8 cellular contexts compared by ENCODE assay signal in the genomic region with DNA sequence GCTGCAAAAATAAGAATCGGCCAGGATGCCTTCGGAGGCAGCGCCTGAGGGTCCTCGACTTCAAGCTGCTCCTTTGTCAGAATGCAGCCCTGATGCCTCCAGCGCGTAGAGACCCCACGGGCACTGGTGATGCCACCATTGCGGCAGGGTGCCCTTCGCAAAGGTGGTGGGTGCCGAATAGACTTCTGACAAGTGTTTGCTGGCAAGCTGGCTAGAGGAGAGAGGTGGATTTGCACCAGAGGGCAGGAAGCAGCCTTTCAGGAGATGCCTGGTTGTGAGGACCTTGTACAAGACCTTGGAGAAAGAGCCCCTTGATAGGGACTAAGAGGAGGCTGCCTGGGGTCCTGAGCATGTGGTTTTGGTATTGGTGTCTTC.
DNase-seq lines count a peak whose midpoint lies in the region; ATAC-seq and TF ChIP-seq lines count a peak whose summit lies in the region.

No MANE protein-coding gene starts in this region.

- H2AK5ac ChIP-seq in mesenchymal stem cell (ENCODE audit: low read length, severe bottlenecking), result no peak overlapping the region

- no peak overlapping the region for H2BK5ac ChIP-seq in mesenchymal stem cell (ENCODE audit: low read depth, low read length, poor library complexity, severe bottlenecking)

- TF ChIP-seq CTCF in vagina (IDR thresholded peaks at IDR 0.05), result no peak

- H3K27me3 ChIP-seq in right cardiac atrium (ENCODE audit: control insufficient read depth, insufficient read depth), result no peaks in the 10 kb centered on the region
- H3K27me3 ChIP-seq in mesenchymal stem cell (ENCODE audit: control insufficient read depth in 1 of 2, insufficient read depth in 1 of 2, low read length in 2 of 2), result no peaks in the 10 kb centered on the region
- H3K27me3 ChIP-seq in vagina, result no peaks in the 10 kb centered on the region

- H3K4me3 ChIP-seq in right cardiac atrium (ENCODE audit: low read length), result no peak overlapping the region
- no peak overlapping the region for H3K4me3 ChIP-seq in mesenchymal stem cell (ENCODE audit: insufficient read depth in 1 of 2, low read depth in 1 of 2, low read length in 2 of 2)
- H3K4me3 ChIP-seq in vagina, result peak overlapping the region; percentile 49 to 78

- peak overlapping the region in 1 of 2 experiments; percentile 86 for H3K18ac ChIP-seq in mesenchymal stem cell (ENCODE audit: low read depth in 1 of 2, low read length in 2 of 2)

- no peak overlapping the region for H3K9ac ChIP-seq in mesenchymal stem cell (ENCODE audit: low read length)

- DNase-seq in right cardiac atrium, result no peak
- no peak for DNase-seq in left ventricle myocardium superior
- no peak for DNase-seq in activated T-helper 1 cell treated with anti-CD3 and anti-CD28 coated beads, Interleukin-12 subunit alpha, Interleukin-12 subunit beta, Interleukin-2, Interleukin-4 antibody, amounts not matched to agents 30 ng/mL and 10 ng/mL and 1 ng/mL, durations not matched to agents 14 hours and 24 hours and 36 hours (ENCODE audit: low spot score)
- DNase-seq in mesenchymal stem cell, result no peak
- no peak for DNase-seq in vagina (ENCODE audit: extremely low spot score in 2 of 2)
- DNase-seq in DMS114 treated with DMSO at 0.1 percent for 48 hours (lab: John Stamatoyannopoulos, UW; ENCODE audit: unreplicated experiment), result no peak
- no peak for DNase-seq in foreskin melanocyte

- peak overlapping the region; percentile 40 for H2BK120ac ChIP-seq in mesenchymal stem cell (ENCODE audit: low read depth, low read length)

- H3K4me3 Mint-ChIP-seq in activated T-helper 1 cell treated with anti-CD3 and anti-CD28 coated beads, Interleukin-12 subunit alpha, Interleukin-12 subunit beta, Interleukin-2, Interleukin-4 antibody, amounts not matched to agents 30 ng/mL and 10 ng/mL and 1 ng/mL, durations not matched to agents 14 hours and 24 hours and 36 hours, result peak overlapping the region; percentile 87

- H3K27ac Mint-ChIP-seq in activated T-helper 1 cell treated with anti-CD3 and anti-CD28 coated beads, Interleukin-12 subunit alpha, Interleukin-12 subunit beta, Interleukin-2, Interleukin-4 antibody, amounts not matched to agents 30 ng/mL and 10 ng/mL and 1 ng/mL, durations not matched to agents 14 hours and 24 hours and 36 hours, result peak overlapping the region; percentile 96

- peak overlapping the region in 1 of 2 experiments; percentile 9 for H3K4ac ChIP-seq in mesenchymal stem cell (ENCODE audit: low read depth in 1 of 2, low read length in 2 of 2)

- H2AFZ ChIP-seq in mesenchymal stem cell (ENCODE audit: low read depth, low read length), result no peak overlapping the region

- H3K14ac ChIP-seq in mesenchymal stem cell (ENCODE audit: low read length in 2 of 2), result peak overlapping the region in 1 of 2 experiments; percentile 73

- peaks cover 73% of the 10 kb centered on the region for H3K4me1 Mint-ChIP-seq in activated T-helper 1 cell treated with anti-CD3 and anti-CD28 coated beads, Interleukin-12 subunit alpha, Interleukin-12 subunit beta, Interleukin-2, Interleukin-4 antibody, amounts not matched to agents 30 ng/mL and 10 ng/mL and 1 ng/mL, durations not matched to agents 14 hours and 24 hours and 36 hours (ENCODE audit: low read depth)

- intact Hi-C loops in right cardiac atrium (cut with DNase I), result no loop called here
- intact Hi-C loops in left ventricle myocardium superior (cut with micrococcal nuclease), result no loop called here
- intact Hi-C loops in activated T-helper 1 cell treated with anti-CD3 and anti-CD28 coated beads, Interleukin-12 subunit alpha, Interleukin-12 subunit beta, Interleukin-2, Interleukin-4 antibody, amounts not matched to agents 30 ng/mL and 10 ng/mL and 1 ng/mL, durations not matched to agents 14 hours and 24 hours and 36 hours (cut with micrococcal nuclease), result loop anchor here (2.0 to 10.0 kb wide), 3 partner anchors 73 to 1221 kb away; a partner anchor contains a TSS
- intact Hi-C loops in vagina (cut with DNase I), result no loop called here

- no peaks in the 10 kb centered on the region for H3K9me3 Mint-ChIP-seq in activated T-helper 1 cell treated with anti-CD3 and anti-CD28 coated beads, Interleukin-12 subunit alpha, Interleukin-12 subunit beta, Interleukin-2, Interleukin-4 antibody, amounts not matched to agents 30 ng/mL and 10 ng/mL and 1 ng/mL, durations not matched to agents 14 hours and 24 hours and 36 hours

- H3K79me1 ChIP-seq in mesenchymal stem cell (replicated peaks; ENCODE audit: low read length, poor library complexity, severe bottlenecking), result peaks cover 42% of the 10 kb centered on the region

- H4K91ac ChIP-seq in mesenchymal stem cell (ENCODE audit: low read length), result no peak overlapping the region

- H3K9me3 ChIP-seq in right cardiac atrium (ENCODE audit: control insufficient read depth, low read length), result no peaks in the 10 kb centered on the region
- H3K9me3 ChIP-seq in mesenchymal stem cell (ENCODE audit: control insufficient read depth, low read length), result no peaks in the 10 kb centered on the region
- H3K9me3 ChIP-seq in vagina, result no peaks in the 10 kb centered on the region

- H3K36me3 Mint-ChIP-seq in activated T-helper 1 cell treated with anti-CD3 and anti-CD28 coated beads, Interleukin-12 subunit alpha, Interleukin-12 subunit beta, Interleukin-2, Interleukin-4 antibody, amounts not matched to agents 30 ng/mL and 10 ng/mL and 1 ng/mL, durations not matched to agents 14 hours and 24 hours and 36 hours (ENCODE audit: low read depth), result peaks cover 19% of the 10 kb centered on the region

- H3K27ac ChIP-seq in right cardiac atrium (ENCODE audit: low read length) (peak overlapping the region; percentile 37), mesenchymal stem cell (ENCODE audit: low read length, poor library complexity, severe bottlenecking) (no peak overlapping the region), vagina (peak overlapping the region; percentile 73)

- no peak for TF ChIP-seq POLR2A in vagina (IDR thresholded peaks at IDR 0.05)

- no peak for ATAC-seq in right cardiac atrium
- no peak for ATAC-seq in left ventricle myocardium superior
- ATAC-seq in GM18519 (IDR thresholded peaks at IDR 0.05; ENCODE audit: low FRiP score, unreplicated experiment), result no peak

- peak overlapping the region in 1 of 2 experiments; percentile 39 for H2BK12ac ChIP-seq in mesenchymal stem cell (ENCODE audit: low read length in 2 of 2)

- H3K4me2 ChIP-seq in mesenchymal stem cell (ENCODE audit: low read length, poor library complexity, severe bottlenecking), result peak overlapping the region; percentile 87

- 61% methylated on average over 10 of the region's 10 CpGs for WGBS in right cardiac atrium
- WGBS in mesenchymal stem cell, result 57% methylated on average over 10 of the region's 10 CpGs

- H3K36me3 ChIP-seq in mesenchymal stem cell (ENCODE audit: control insufficient read depth in 1 of 2, insufficient read depth in 2 of 2, low read depth in 1 of 2, low read length in 2 of 2) (peaks cover 0 to 33% of the 10 kb centered on the region in 2 experiments), vagina (no peaks in the 10 kb centered on the region)

- H3K27me3 Mint-ChIP-seq in activated T-helper 1 cell treated with anti-CD3 and anti-CD28 coated beads, Interleukin-12 subunit alpha, Interleukin-12 subunit beta, Interleukin-2, Interleukin-4 antibody, amounts not matched to agents 30 ng/mL and 10 ng/mL and 1 ng/mL, durations not matched to agents 14 hours and 24 hours and 36 hours (ENCODE audit: insufficient read depth), result no peaks in the 10 kb centered on the region

- H2BK15ac ChIP-seq in mesenchymal stem cell (ENCODE audit: low read depth, poor library complexity, severe bottlenecking), result no peak overlapping the region

- H3K4me1 ChIP-seq in right cardiac atrium (ENCODE audit: control insufficient read depth, insufficient read depth, low read length), result peaks cover 65% of the 10 kb centered on the region
- H3K4me1 ChIP-seq in mesenchymal stem cell (ENCODE audit: control insufficient read depth, insufficient read depth, low read depth, low read length), result peaks cover 66% of the 10 kb centered on the region
- peaks cover 89% of the 10 kb centered on the region for H3K4me1 ChIP-seq in vagina

- no peak overlapping the region for H4K8ac ChIP-seq in mesenchymal stem cell (ENCODE audit: low read length)

- H3K23ac ChIP-seq in mesenchymal stem cell (ENCODE audit: low read length in 2 of 2), result peak overlapping the region in 1 of 2 experiments; percentile 84

Comparison
In these comparisons a context has a peak if more than half of its experiments do, and no peak if none do; other contexts are left out.
1. H3K4me3 ChIP-seq: peak in vagina (2 of 2); none in right cardiac atrium (single experiment) and mesenchymal stem cell (0 of 2).